11 cellular contexts compared by ENCODE assay signal in genomic region chr9:114285166-114285867, GRCh38. TPM values are rescaled to one million over a fixed set of nuclear protein-coding genes. Genes with fewer than 3 reads are reported as not detected.
DNase-seq lines count a peak whose midpoint lies in the region; ATAC-seq and TF ChIP-seq lines count a peak whose summit lies in the region.
"Had no signal": no experiment of that assay in that cellular context is flagged by ENCODE, and none has a peak within 500 bp of the region (broad histone marks: within the 10 kb centered on the region; RNA-seq: fewer than 3 reads in every experiment).

No MANE protein-coding gene starts in this region.

- peaks cover 30% of the 10 kb centered on the region for H3K4me1 ChIP-seq in foreskin keratinocyte

- H3K27ac ChIP-seq in foreskin keratinocyte, result peak overlapping the region; percentile 72

- DNase-seq in GM03348 (ENCODE audit: low spot score) (peak; percentile 93), T1000 (lab: John Stamatoyannopoulos, UW) (peak; percentile 71), foreskin keratinocyte (peak; percentile 46 to 67), retinal pigment epithelial cell (ENCODE audit: low read depth) (peak; percentile 76), Kasumi-1 (lab: John Stamatoyannopoulos, UW) (no peak), mucosa of gallbladder (ENCODE audit: low spot score) (no peak), natural killer cell (no peak)
- DNase-seq: NCI-H1105 had no signal

- no peaks in the 10 kb centered on the region for H3K27me3 Mint-ChIP-seq in natural killer cell (ENCODE audit: low read depth in 2 of 2)
- H3K27me3 Mint-ChIP-seq: activated naive CD8-positive, alpha-beta T cell had no signal

- peak; percentile 4 for ATAC-seq in foreskin keratinocyte
- ATAC-seq in GM18868 (IDR thresholded peaks at IDR 0.05; ENCODE audit: unreplicated experiment), result no peak
- no peak for ATAC-seq in natural killer cell

- no peak overlapping the region for H3K27ac Mint-ChIP-seq in natural killer cell
- H3K27ac Mint-ChIP-seq: activated naive CD8-positive, alpha-beta T cell had no signal

- H3K4me1 Mint-ChIP-seq in natural killer cell, result no peaks in the 10 kb centered on the region

- intact Hi-C loops in natural killer cell (cut with micrococcal nuclease), result no loop called here

- no peaks in the 10 kb centered on the region for H3K27me3 ChIP-seq in foreskin keratinocyte

- no peak overlapping the region for H3K4me3 ChIP-seq in retinal pigment epithelial cell (ENCODE audit: low read length)

- no peaks in the 10 kb centered on the region for H3K36me3 Mint-ChIP-seq in natural killer cell
- H3K36me3 Mint-ChIP-seq: activated naive CD8-positive, alpha-beta T cell had no signal

- no peak overlapping the region for H3K4me3 Mint-ChIP-seq in natural killer cell
- H3K4me3 Mint-ChIP-seq: activated naive CD8-positive, alpha-beta T cell had no signal

- H3K9me3 Mint-ChIP-seq in natural killer cell, result no peaks in the 10 kb centered on the region

- TF ChIP-seq CTCF in foreskin keratinocyte (conservative IDR thresholded peaks at IDR 0.05) (no peak), retinal pigment epithelial cell (conservative IDR thresholded peaks at IDR 0.05; ENCODE audit: low read depth, low read length) (peak; percentile 10), natural killer cell (IDR thresholded peaks at IDR 0.05) (no peak)

RNA-seq across cellular contexts. Expression of gene ORM1, which starts 37.6 kb away (rescaled TPM):
- not detected in 2 replicates for total RNA-seq in foreskin keratinocyte
- polyA plus RNA-seq in foreskin keratinocyte, result not detected in 2 replicates
- total RNA-seq in mucosa of gallbladder, result 12.7 TPM
- total RNA-seq in natural killer cell, result under 1 TPM in 1 of 3 donors, not detected in 2; 1.00 TPM
- total RNA-seq: T-helper 1 cell treated with Interleukin-12 subunit alpha and Interleukin-12 subunit beta and Interleukin-4 antibody, amounts not matched to agents 30 ng/mL and 1 ng/mL, for 36 hours had no signal

RNA-seq across cellular contexts. Expression of gene ORM2, which starts 44.4 kb away (rescaled TPM):
- total RNA-seq in foreskin keratinocyte (not detected in 2 replicates), mucosa of gallbladder (2.8 TPM), natural killer cell (not detected)
- polyA plus RNA-seq in foreskin keratinocyte, result not detected in 2 replicates
- total RNA-seq: T-helper 1 cell treated with Interleukin-12 subunit alpha and Interleukin-12 subunit beta and Interleukin-4 antibody, amounts not matched to agents 30 ng/mL and 1 ng/mL, for 36 hours had no signal

Comparison
In these comparisons a context has a peak if more than half of its experiments do, and no peak if none do; other contexts are left out.
1. DNase-seq: peak in GM03348 (single experiment), T1000 (single experiment), foreskin keratinocyte (2 of 2) and retinal pigment epithelial cell (single experiment); none in Kasumi-1 (0 of 2), mucosa of gallbladder (single experiment) and natural killer cell (single experiment).